In the genomic region with DNA sequence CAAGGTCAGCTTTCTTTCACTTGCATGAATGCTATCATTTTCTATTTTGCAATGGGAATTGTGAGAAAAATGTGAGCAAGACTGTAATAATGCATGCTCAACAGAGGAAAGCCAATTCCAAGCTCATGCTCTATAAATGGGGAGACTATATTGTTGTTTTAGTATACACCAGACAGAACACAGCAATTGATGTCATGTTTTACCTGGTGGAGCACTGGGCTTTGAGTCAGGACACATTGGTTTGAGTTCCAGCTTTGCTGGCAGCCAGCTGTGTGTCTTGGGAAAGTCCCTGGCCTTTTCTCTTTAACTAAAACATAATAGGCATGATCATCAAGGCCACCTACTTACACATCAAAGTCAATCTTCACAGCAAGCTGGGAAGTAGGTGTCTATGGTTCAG, we compare ENCODE assay signal across 6 cellular contexts.
"Had no signal": no experiment of that assay in that cellular context is flagged by ENCODE, and none has a peak within 500 bp of the region (broad histone marks: within the 10 kb centered on the region; RNA-seq: fewer than 3 reads in every experiment).

No MANE protein-coding gene starts in this region.

- ATAC-seq: K562 had no signal

- DNase-seq: IMR-90, KBM-7, KG1 had no signal

- H3K27ac ChIP-seq: HL-60 had no signal

- H3K4me3 ChIP-seq: K562 had no signal

- FAIRE-seq: HTR-8/SVneo, K562 had no signal
